In genomic region chr19:35040826-35041547, GRCh38 we compare ENCODE assay signal across 9 cellular contexts. TPM values are rescaled to one million over a fixed set of nuclear protein-coding genes. Genes with fewer than 3 reads are reported as not detected.
DNase-seq lines count a peak whose midpoint lies in the region; ATAC-seq, FAIRE-seq and TF ChIP-seq lines count a peak whose summit lies in the region.
"Had no signal": no experiment of that assay in that cellular context is flagged by ENCODE, and none has a peak within 500 bp of the region (broad histone marks: within the 10 kb centered on the region; RNA-seq: fewer than 3 reads in every experiment).

No MANE protein-coding gene starts in this region.

- H3K27me3 Mint-ChIP-seq in osteocyte (ENCODE audit: unreplicated experiment), result no peaks in the 10 kb centered on the region

- H3K27ac Mint-ChIP-seq in osteocyte (ENCODE audit: unreplicated experiment), result no peak overlapping the region

- 7% methylated on average over 21 of the region's 36 CpGs for WGBS in K562 (ENCODE audit: insufficient coverage, low coverage, missing lambda C conversion rate)

- TF ChIP-seq RAD21 in K562 (CRISPR knock-in tag; conservative IDR thresholded peaks at IDR 0.05 in 1 of 2, IDR thresholded peaks at IDR 0.05 in 1 of 2), result peak; percentile 17 to 20; a peak in 1 of 4 replicates

- H2AFZ ChIP-seq in K562 (ENCODE audit: low read depth, low read length), result peak overlapping the region; percentile 86

- H3K27me3 ChIP-seq in K562 (ENCODE audit: control insufficient read depth in 2 of 2, insufficient read depth in 2 of 2, low read length in 2 of 2), result no peaks in the 10 kb centered on the region

- CTCF ChIA-PET in K562 (lab: Yijun Ruan, JAX; ENCODE audit: low intra/inter-chr PET ratio), result interaction anchor here (1.0 kb wide), 1 partner anchor 11 kb away, joined by 3 read pairs; the partner anchor contains the start of gene SCN1B

- no peak for TF ChIP-seq CTCF in K562 (IDR thresholded peaks at IDR 0.05 in 2 of 3, conservative IDR thresholded peaks at IDR 0.05 in 1 of 3; ENCODE audit: insufficient read depth in 2 of 3, low read depth in 1 of 3, low read length in 3 of 3)
- TF ChIP-seq CTCF in osteocyte (IDR thresholded peaks at IDR 0.05), result no peak

- H3K9me3 Mint-ChIP-seq in osteocyte (ENCODE audit: unreplicated experiment), result no peaks in the 10 kb centered on the region

- peaks cover 9% of the 10 kb centered on the region for H3K4me1 Mint-ChIP-seq in osteocyte (ENCODE audit: unreplicated experiment)

- no peaks in the 10 kb centered on the region for H4K20me1 ChIP-seq in K562 (replicated peaks; ENCODE audit: control insufficient read depth, insufficient read depth, low read length)

- TF ChIP-seq EP300 in K562 (IDR thresholded peaks at IDR 0.05; ENCODE audit: low read length), result peak; percentile 84

- H3K4me3 ChIP-seq in K562, result no peak overlapping the region; the same call in 1 of the 2 replicates

- in situ Hi-C loops in K562 (cut with MboI), result no loop called here

- intact Hi-C loops in K562 (cut with micrococcal nuclease), result loop anchor here (10.0 kb wide), 1 partner anchor 54 kb away; no protein-coding TSS in a partner anchor

- no peak overlapping the region for H3K4me3 Mint-ChIP-seq in osteocyte (ENCODE audit: unreplicated experiment)

- FAIRE-seq in K562 (lab: Jason Lieb, UNC), result peak; percentile 84
- FAIRE-seq: A204.1 had no signal

- POLR2A ChIA-PET in K562 (lab: Yijun Ruan, JAX), result no interaction called here

- peak overlapping the region; percentile 65 for H3K27ac ChIP-seq in K562 (ENCODE audit: extremely low read depth, low read depth, low read length)

- no peaks in the 10 kb centered on the region for H3K36me3 Mint-ChIP-seq in osteocyte (ENCODE audit: unreplicated experiment)

- no peaks in the 10 kb centered on the region for H3K9me3 ChIP-seq in K562 (replicated peaks; ENCODE audit: control insufficient read depth, insufficient read depth, low read depth, low read length)

- DNase-seq in DMS 273 (lab: John Stamatoyannopoulos, UW; ENCODE audit: unreplicated experiment), result peak; percentile 41
- no peak for DNase-seq in DMS 273 treated with DMSO at 0.1 percent for 48 hours (lab: John Stamatoyannopoulos, UW)
- DNase-seq in K562 (ENCODE audit: extremely low read depth in 1 of 4, low spot score in 3 of 4), result peak; percentile 84 to 94 (median 88)
- DNase-seq in kidney tubule cell (ENCODE audit: low spot score), result peak; percentile 49
- DNase-seq in stimulated activated CD4-positive, alpha-beta T cell treated with anti-CD3 and anti-CD28 coated beads, Interleukin-15, amount 100 ng/mL, for 24 hours, result peak; percentile 49
- DNase-seq in osteocyte (ENCODE audit: extremely low spot score, unreplicated experiment), result no peak
- no peak for DNase-seq in NCI-H524 treated with DMSO at 0.1 percent for 48 hours (lab: John Stamatoyannopoulos, UW)

- peak overlapping the region; percentile 55 to 88; a peak in 3 of 4 replicates for H3K9ac ChIP-seq in K562 (ENCODE audit: insufficient read depth in 1 of 2, low read depth in 2 of 2, low read length in 2 of 2)

- H3K9me1 ChIP-seq in K562 (ENCODE audit: control insufficient read depth, insufficient read depth, low read length), result no peaks in the 10 kb centered on the region

- peaks cover 21 to 39% of the 10 kb centered on the region in 2 experiments for H3K4me1 ChIP-seq in K562 (replicated peaks in 1 of 2; ENCODE audit: control insufficient read depth in 2 of 2, insufficient read depth in 2 of 2, low read length in 2 of 2)

- H3K4me2 ChIP-seq in K562 (ENCODE audit: insufficient read depth, low read length), result peak overlapping the region; percentile 57

- peak; percentile 90 for ATAC-seq in K562
- no peak for ATAC-seq in GM18861 (IDR thresholded peaks at IDR 0.05; ENCODE audit: unreplicated experiment)

- H3K79me2 ChIP-seq in K562 (ENCODE audit: control insufficient read depth, insufficient read depth, low read length), result no peaks in the 10 kb centered on the region

- H3K36me3 ChIP-seq in K562 (ENCODE audit: control insufficient read depth, insufficient read depth, low read length), result no peaks in the 10 kb centered on the region

- peak; percentile 27; the same call in 1 of the 2 replicates for TF ChIP-seq POLR2A in K562 (conservative IDR thresholded peaks at IDR 0.05)

- BruUV-seq in K562 (replicated peaks; lab: Mats Ljungman, UMichigan), result no TSS peak

TF ChIP-seq in K562, 482 proteins besides CTCF, POLR2A, EP300 and RAD21 (continues in another document):
- TF ChIP-seq ZNF551 (CRISPR knock-in tag; IDR thresholded peaks at IDR 0.05) (no peak), BCL6 (CRISPR knock-in tag; IDR thresholded peaks at IDR 0.05) (peak; percentile 61; the same call in 1 of the 2 replicates), HNRNPUL1 (IDR thresholded peaks at IDR 0.05; ENCODE audit: low read length) (no peak), FOXP1 (CRISPR knock-in tag; IDR thresholded peaks at IDR 0.05) (peak; percentile 63; the same call in 1 of the 2 replicates), HLTF (IDR thresholded peaks at IDR 0.05) (no peak), TAF7 (tag; IDR thresholded peaks at IDR 0.05) (peak; percentile 23; the same call in 1 of the 2 replicates), PHF8 (IDR thresholded peaks at IDR 0.05; ENCODE audit: borderline replicate concordance, low read length) (no peak; the same call in 1 of the 2 replicates), ATF4 (CRISPR knock-in tag; IDR thresholded peaks at IDR 0.05) (no peak)

RNA-seq across cellular contexts. Expression of gene HPN, which starts 0.5 kb away (rescaled TPM):
- total RNA-seq in K562 (2011; cell fraction: chromatin; rRNA removed; ENCODE audit: low replicate concordance), result 0.30 and 0.74 TPM in 2 replicates
- total RNA-seq in K562 (2011; cell fraction: nucleolus; rRNA removed), result 0.26 and 0.67 TPM in 2 replicates
- 0.59 and 0.99 TPM in 2 replicates for total RNA-seq in K562 (2011; cell fraction: nucleoplasm; rRNA removed)
- total RNA-seq in K562 (2014; rRNA removed) (not detected in 2 replicates), K562 (2014; rRNA removed; fragmentation: Illumina TruSeq; extraction: Trizol) (not detected in 2 replicates), K562 (2015; rRNA removed; fragmentation: Illumina TruSeq; extraction: Trizol) (0.15 TPM in 1 of 2 replicates, not detected in the other), K562 (2021) (0.20 and 0.36 TPM in 2 replicates), osteocyte (not detected in 2 replicates)
- polyA plus RNA-seq in K562 (2011; rRNA removed) (0.10 and 0.11 TPM in 2 replicates), K562 (2014; fragmentation: Illumina TruSeq; extraction: Trizol) (not detected in 2 replicates), K562 (2014; fragmentation: Nextera tagmentation; extraction: Ambion mirVana) (not detected), K562 (2014; rRNA removed) (not detected in 2 replicates)
- 0.09 and 0.12 TPM in 2 replicates for polyA plus RNA-seq in K562 (2011; cell fraction: cytosol; rRNA removed)
- polyA plus RNA-seq in K562 (2011; cell fraction: nucleus; rRNA removed), result 0.63 and 1.3 TPM in 2 replicates
- 0.10 and 1.7 TPM in 2 replicates for polyA plus RNA-seq in K562 (2012)
- polyA minus RNA-seq in K562 (2011; rRNA and poly(A)+ RNA removed), result not detected in 2 replicates
- polyA minus RNA-seq in K562 (2011; cell fraction: cytosol; rRNA and poly(A)+ RNA removed), result not detected in 2 replicates
- 0.27 and 0.56 TPM in 2 replicates for polyA minus RNA-seq in K562 (2011; cell fraction: nucleus; rRNA and poly(A)+ RNA removed)

RNA-seq across cellular contexts. Expression of gene SCN1B, which starts 10.7 kb away (rescaled TPM):
- 6.3 and 14.6 TPM in 2 replicates for total RNA-seq in K562 (2011; cell fraction: chromatin; rRNA removed; ENCODE audit: low replicate concordance)
- total RNA-seq in K562 (2011; cell fraction: nucleolus; rRNA removed), result 7.7 and 7.9 TPM in 2 replicates
- total RNA-seq in K562 (2011; cell fraction: nucleoplasm; rRNA removed), result 8.3 and 13.4 TPM in 2 replicates
- 0.91 and 1.6 TPM in 2 replicates for total RNA-seq in K562 (2014; rRNA removed)
- 0.51 and 0.80 TPM in 2 replicates for total RNA-seq in K562 (2014; rRNA removed; fragmentation: Illumina TruSeq; extraction: Trizol)
- 0.91 and 1.2 TPM in 2 replicates for total RNA-seq in K562 (2015; rRNA removed; fragmentation: Illumina TruSeq; extraction: Trizol)
- total RNA-seq in K562 (2021), result 1.8 TPM in 2 replicates
- polyA plus RNA-seq in K562 (2011; rRNA removed), result 2.5 and 4.2 TPM in 2 replicates
- polyA plus RNA-seq in K562 (2011; cell fraction: cytosol; rRNA removed), result 2.3 and 2.6 TPM in 2 replicates
- polyA plus RNA-seq in K562 (2011; cell fraction: nucleus; rRNA removed), result 9.1 and 10.0 TPM in 2 replicates
- 1.4 and 3.7 TPM in 2 replicates for polyA plus RNA-seq in K562 (2012)
- polyA plus RNA-seq in K562 (2014; fragmentation: Illumina TruSeq; extraction: Trizol), result 0.79 and 1.0 TPM in 2 replicates
- polyA plus RNA-seq in K562 (2014; fragmentation: Nextera tagmentation; extraction: Ambion mirVana), result under 1 TPM; 0.03 to 0.06 TPM
- 1.2 and 2.1 TPM in 2 replicates for polyA plus RNA-seq in K562 (2014; rRNA removed)
- 1.1 and 2.6 TPM in 2 replicates for polyA minus RNA-seq in K562 (2011; rRNA and poly(A)+ RNA removed)
- 1.2 and 1.5 TPM in 2 replicates for polyA minus RNA-seq in K562 (2011; cell fraction: cytosol; rRNA and poly(A)+ RNA removed)
- 1.6 and 2.2 TPM in 2 replicates for polyA minus RNA-seq in K562 (2011; cell fraction: nucleus; rRNA and poly(A)+ RNA removed)
- 7.3 and 8.1 TPM in 2 replicates for total RNA-seq in osteocyte

RNA-seq across cellular contexts. Expression of gene GRAMD1A, which starts 40.9 kb away (rescaled TPM):
- 167 and 288 TPM in 2 replicates for total RNA-seq in K562 (2011; cell fraction: chromatin; rRNA removed; ENCODE audit: low replicate concordance)
- 130 and 133 TPM in 2 replicates for total RNA-seq in K562 (2011; cell fraction: nucleolus; rRNA removed)
- total RNA-seq in K562 (2011; cell fraction: nucleoplasm; rRNA removed), result 132 and 192 TPM in 2 replicates
- total RNA-seq in K562 (2014; rRNA removed) (41.8 and 47.0 TPM in 2 replicates), K562 (2014; rRNA removed; fragmentation: Illumina TruSeq; extraction: Trizol) (13.9 and 16.4 TPM in 2 replicates), K562 (2015; rRNA removed; fragmentation: Illumina TruSeq; extraction: Trizol) (19.4 and 20.5 TPM in 2 replicates), K562 (2021) (58.7 and 62.5 TPM in 2 replicates), osteocyte (77.8 and 80.8 TPM in 2 replicates)
- polyA plus RNA-seq in K562 (2011; rRNA removed) (39.4 and 54.3 TPM in 2 replicates), K562 (2014; fragmentation: Illumina TruSeq; extraction: Trizol) (38.5 and 54.1 TPM in 2 replicates), K562 (2014; fragmentation: Nextera tagmentation; extraction: Ambion mirVana) (1 to 10 TPM; 1.4 to 1.7 TPM), K562 (2014; rRNA removed) (61.7 and 63.8 TPM in 2 replicates)
- polyA plus RNA-seq in K562 (2011; cell fraction: cytosol; rRNA removed), result 51.1 and 57.8 TPM in 2 replicates
- polyA plus RNA-seq in K562 (2011; cell fraction: nucleus; rRNA removed), result 131 and 183 TPM in 2 replicates
- polyA plus RNA-seq in K562 (2012), result 35.7 and 68.6 TPM in 2 replicates
- polyA minus RNA-seq in K562 (2011; rRNA and poly(A)+ RNA removed), result 41.4 and 44.4 TPM in 2 replicates
- polyA minus RNA-seq in K562 (2011; cell fraction: cytosol; rRNA and poly(A)+ RNA removed), result 39.7 and 39.8 TPM in 2 replicates
- polyA minus RNA-seq in K562 (2011; cell fraction: nucleus; rRNA and poly(A)+ RNA removed), result 31.2 and 45.4 TPM in 2 replicates

Comparison
In these comparisons a context has a peak if more than half of its experiments do, and no peak if none do; other contexts are left out.
1. DNase-seq: peak in DMS 273 (single experiment), K562 (4 of 4), kidney tubule cell (single experiment) and stimulated activated CD4-positive, alpha-beta T cell treated with anti-CD3 and anti-CD28 coated beads, Interleukin-15, amount 100 ng/mL, for 24 hours (single experiment); none in DMS 273 treated with DMSO at 0.1 percent for 48 hours (single experiment), osteocyte (single experiment) and NCI-H524 treated with DMSO at 0.1 percent for 48 hours (single experiment).